ENCODE assay signal across 14 cellular contexts in the genomic region with DNA sequence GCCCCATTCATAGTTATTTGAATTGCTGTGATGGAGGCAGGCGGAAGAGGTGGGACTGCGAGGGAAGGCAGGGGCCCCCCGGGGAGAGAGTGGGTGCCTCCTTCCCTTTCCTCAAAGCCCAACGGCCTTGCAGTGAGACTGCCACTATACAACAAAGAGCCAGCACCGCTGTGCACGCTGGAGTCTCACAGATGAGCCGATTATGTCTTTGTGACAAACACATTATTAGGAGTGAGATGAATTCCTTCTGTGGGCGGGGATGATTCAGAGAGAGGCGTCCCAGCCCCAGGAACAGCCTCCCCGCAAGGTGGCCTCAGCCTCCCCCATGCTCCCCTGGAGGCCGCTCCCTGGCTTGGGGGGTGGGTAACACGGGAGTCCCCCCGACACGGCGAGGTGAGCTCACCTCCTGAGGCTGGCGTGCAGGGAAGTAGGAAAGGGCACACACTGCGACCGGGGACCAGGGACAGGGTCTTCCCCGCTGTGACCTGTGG. TPM values are rescaled to one million over a fixed set of nuclear protein-coding genes. Genes with fewer than 3 reads are reported as not detected.
DNase-seq lines count a peak whose midpoint lies in the region; ATAC-seq, FAIRE-seq and TF ChIP-seq lines count a peak whose summit lies in the region.
"Had no signal": no experiment of that assay in that cellular context is flagged by ENCODE, and none has a peak within 500 bp of the region (broad histone marks: within the 10 kb centered on the region; RNA-seq: fewer than 3 reads in every experiment).

No MANE protein-coding gene starts in this region.

- no peak overlapping the region for H2BK20ac ChIP-seq in H1 (ENCODE audit: low read length)

- H3K27ac ChIP-seq in H1 (ENCODE audit: low read depth, low read length) (no peak overlapping the region), upper lobe of right lung (no peak overlapping the region), thyroid gland (no peak overlapping the region)
- H3K27ac ChIP-seq: ovary had no signal

- no peaks in the 10 kb centered on the region for H3K27me3 Mint-ChIP-seq in natural killer cell treated with Interleukin-12 subunit alpha and Interleukin-12 subunit beta and Interleukin-15 and Interleukin-18, amount 100 ng/mL, for 72 hours
- no peaks in the 10 kb centered on the region for H3K27me3 Mint-ChIP-seq in natural killer cell (ENCODE audit: low read depth in 2 of 2)

- no peak overlapping the region for H3K14ac ChIP-seq in H1 (ENCODE audit: insufficient read length)

- no peaks in the 10 kb centered on the region for H3K23me2 ChIP-seq in H1 (ENCODE audit: low read depth, low read length)

- no peak overlapping the region for H2AK5ac ChIP-seq in H1 (ENCODE audit: low read depth, low read length)

- no peak overlapping the region for H3K56ac ChIP-seq in H1 (replicated peaks; ENCODE audit: insufficient read length, low read depth, low read length)

- no peak overlapping the region for H3K4me3 ChIP-seq in H1 (ENCODE audit: extremely low read depth in 1 of 4, insufficient read depth in 2 of 4, low read depth in 3 of 4, low read length in 4 of 4)
- H3K4me3 ChIP-seq in upper lobe of right lung = no peak overlapping the region
- H3K4me3 ChIP-seq in thyroid gland (replicated peaks in 1 of 3) = no peak overlapping the region
- H3K4me3 ChIP-seq: GM23338, ovary had no signal

- H3K9me3 ChIP-seq in H1 (ENCODE audit: insufficient read depth in 2 of 2, low read depth in 1 of 2, low read length in 1 of 2) (no peaks in the 10 kb centered on the region), upper lobe of right lung (no peaks in the 10 kb centered on the region), thyroid gland (no peaks in the 10 kb centered on the region)
- H3K9me3 ChIP-seq: BE2C, ovary had no signal

- H4K20me1 ChIP-seq in H1 (replicated peaks in 1 of 2; ENCODE audit: control insufficient read depth in 1 of 2, insufficient read depth in 2 of 2, low read length in 2 of 2) = no peaks in the 10 kb centered on the region

- H3K27me3 ChIP-seq in H1 (replicated peaks in 1 of 4; ENCODE audit: control insufficient read depth in 3 of 4, extremely low read depth in 1 of 4, insufficient read depth in 3 of 4, low read length in 3 of 4) (0 out of 7 replicates have a peak, but pooled peaks cover 0 to 3% (median 0%) of the 10 kb centered on the region in 4 experiments), upper lobe of right lung (peaks cover 21% of the 10 kb centered on the region), thyroid gland (no peaks in the 10 kb centered on the region)
- H3K27me3 ChIP-seq: BE2C, ovary had no signal

- no peaks in the 10 kb centered on the region for H3K36me3 Mint-ChIP-seq in natural killer cell treated with Interleukin-12 subunit alpha and Interleukin-12 subunit beta and Interleukin-15 and Interleukin-18, amount 100 ng/mL, for 72 hours
- H3K36me3 Mint-ChIP-seq in natural killer cell = no peaks in the 10 kb centered on the region
- H3K36me3 Mint-ChIP-seq: activated naive CD4-positive, alpha-beta T cell treated with anti-CD3 and anti-CD28 coated beads, Interleukin-2, amount 50 U/mL, for 72 hours had no signal

- FAIRE-seq in H1 (lab: Jason Lieb, UNC) = no peak

- POLR2A ChIA-PET in H1 (lab: Charles Lee; ENCODE audit: partially characterized antibody) = no interaction called here

- no peak overlapping the region for H3K23ac ChIP-seq in H1 (ENCODE audit: insufficient read length)

- H3K4me1 ChIP-seq in H1 (replicated peaks in 1 of 4; ENCODE audit: control insufficient read depth in 3 of 4, insufficient read depth in 4 of 4, low read length in 3 of 4) (peaks cover 0 to 2% (median under 1%) of the 10 kb centered on the region in 4 experiments; a peak in 1 of 7 replicates), upper lobe of right lung (peaks cover under 1% of the 10 kb centered on the region), thyroid gland (no peaks in the 10 kb centered on the region)

- TF ChIP-seq POLR2A in H1 (IDR thresholded peaks at IDR 0.05; ENCODE audit: control extremely low read depth in 1 of 2, low read depth in 2 of 2, low read length in 2 of 2) (no peak), thyroid gland (IDR thresholded peaks at IDR 0.05) (no peak)

- CTCF ChIA-PET in H1 (lab: Charles Lee; ENCODE audit: partially characterized antibody) = interaction anchor here (1.1 to 3.8 kb wide), 5 partner anchors 12 to 74 kb away, joined by 3 to 13 read pairs (median 10); a partner anchor contains a TSS

- peaks cover 20 to 34% of the 10 kb centered on the region in 2 donors for H3K4me1 Mint-ChIP-seq in natural killer cell treated with Interleukin-12 subunit alpha and Interleukin-12 subunit beta and Interleukin-15 and Interleukin-18, amount 100 ng/mL, for 72 hours (ENCODE audit: low read depth in 2 of 2)
- H3K4me1 Mint-ChIP-seq in natural killer cell = peaks cover 9 to 13% of the 10 kb centered on the region in 2 donors

- H3K36me3 ChIP-seq in H1 (ENCODE audit: control insufficient read depth in 2 of 4, insufficient read depth in 4 of 4, low read length in 3 of 4) (no peaks in the 10 kb centered on the region), upper lobe of right lung (no peaks in the 10 kb centered on the region), thyroid gland (no peaks in the 10 kb centered on the region)
- H3K36me3 ChIP-seq: BE2C, ovary had no signal

- no peak overlapping the region for H3K9ac ChIP-seq in H1 (replicated peaks in 1 of 4; ENCODE audit: extremely low read depth in 1 of 4, low read depth in 3 of 4, low read length in 3 of 4)

- TF ChIP-seq RAD21 in H1 (IDR thresholded peaks at IDR 0.05 in 1 of 2, conservative IDR thresholded peaks at IDR 0.05 in 1 of 2; ENCODE audit: low read depth in 2 of 2, low read length in 2 of 2) = no peak

- no peak overlapping the region for H2AFZ ChIP-seq in H1 (ENCODE audit: low read length)

- WGBS in H1 (ENCODE audit: extremely low coverage in 1 of 2, insufficient coverage in 1 of 2, insufficient read length in 1 of 2, insufficient replicate concordance in 2 of 2, low coverage in 1 of 2, low lambda C conversion rate in 2 of 2, missing lambda C conversion rate in 1 of 2), 2 experiments = 85% methylated on average over 19 of the region's 19 CpGs; no CpG with 5 or more reads in 1 of the 2 experiments
- WGBS in thyroid gland, 2 donors = 76 to 83% methylated on average over 19 of the region's 19 CpGs

- no peak overlapping the region for H3K4me3 Mint-ChIP-seq in natural killer cell treated with Interleukin-12 subunit alpha and Interleukin-12 subunit beta and Interleukin-15 and Interleukin-18, amount 100 ng/mL, for 72 hours
- H3K4me3 Mint-ChIP-seq in natural killer cell = no peak overlapping the region
- H3K4me3 Mint-ChIP-seq: GM23338 had no signal

- no peak overlapping the region for H4K5ac ChIP-seq in H1 (ENCODE audit: insufficient read length, low read depth, low read length)

- no peak overlapping the region for H2BK120ac ChIP-seq in H1 (replicated peaks; ENCODE audit: low read depth, low read length)

- DNase-seq in natural killer cell treated with Interleukin-12 subunit alpha and Interleukin-12 subunit beta and Interleukin-15 and Interleukin-18, amount 100 ng/mL, for 72 hours (ENCODE audit: low spot score) = peak; percentile 59
- DNase-seq in natural killer cell (no peak), NCI-H82 treated with DMSO at 0.1 percent for 48 hours (lab: John Stamatoyannopoulos, UW; ENCODE audit: unreplicated experiment) (peak; percentile 11), H1 (ENCODE audit: low read depth in 1 of 2, low spot score in 2 of 2) (no peak), upper lobe of right lung (peak; percentile 44), thyroid gland (no peak), NCI-H510A (lab: John Stamatoyannopoulos, UW) (no peak)
- no peak for DNase-seq in effector CD4-positive, alpha-beta T cell
- DNase-seq: BE2C, T-helper 1 cell had no signal

- no peaks in the 10 kb centered on the region for H3K79me1 ChIP-seq in H1 (ENCODE audit: low read depth, low read length)

- TF ChIP-seq EP300 in H1 (IDR thresholded peaks at IDR 0.05; ENCODE audit: borderline replicate concordance in 1 of 2, low read depth in 2 of 2, low read length in 2 of 2) = no peak

- H2BK15ac ChIP-seq in H1 (ENCODE audit: low read length) = no peak overlapping the region

- no peaks in the 10 kb centered on the region for H3K9me3 Mint-ChIP-seq in natural killer cell treated with Interleukin-12 subunit alpha and Interleukin-12 subunit beta and Interleukin-15 and Interleukin-18, amount 100 ng/mL, for 72 hours
- H3K9me3 Mint-ChIP-seq in natural killer cell = no peaks in the 10 kb centered on the region
- H3K9me3 Mint-ChIP-seq: activated naive CD4-positive, alpha-beta T cell treated with anti-CD3 and anti-CD28 coated beads, Interleukin-2, amount 50 U/mL, for 72 hours; GM23338 had no signal

- H4K91ac ChIP-seq in H1 (replicated peaks; ENCODE audit: insufficient read length, low read length) = no peak overlapping the region

- H2BK12ac ChIP-seq in H1 (ENCODE audit: low read depth, low read length) = peak overlapping the region; percentile 60; the same call in 1 of the 2 replicates

- H3K4ac ChIP-seq in H1 (replicated peaks; ENCODE audit: insufficient read length, low read depth, low read length) = no peak overlapping the region

- H3K18ac ChIP-seq in H1 (ENCODE audit: extremely low read depth, low read length) = no peak overlapping the region

- H4K8ac ChIP-seq in H1 (ENCODE audit: extremely low read depth, insufficient read depth, low read length) = no peak overlapping the region

- H3K79me2 ChIP-seq in H1 (ENCODE audit: control insufficient read depth in 1 of 2, insufficient read depth in 2 of 2, low read length in 2 of 2) = no peaks in the 10 kb centered on the region

- TF ChIP-seq CTCF in natural killer cell (IDR thresholded peaks at IDR 0.05) (no peak), H1 (IDR thresholded peaks at IDR 0.05; ENCODE audit: control extremely low read depth in 1 of 3, insufficient read depth in 1 of 3, low read depth in 1 of 3, low read length in 3 of 3) (no peak), upper lobe of right lung (IDR thresholded peaks at IDR 0.05) (no peak), thyroid gland (IDR thresholded peaks at IDR 0.05) (no peak)

- no peak overlapping the region for H2BK5ac ChIP-seq in H1 (ENCODE audit: low read depth, low read length)

- no peak for ATAC-seq in natural killer cell treated with Interleukin-12 subunit alpha and Interleukin-12 subunit beta and Interleukin-15 and Interleukin-18, amount 100 ng/mL, for 72 hours
- ATAC-seq in natural killer cell (no peak), upper lobe of right lung (no peak)
- ATAC-seq: activated naive CD4-positive, alpha-beta T cell treated with anti-CD3 and anti-CD28 coated beads, Interleukin-2, amount 50 U/mL, for 72 hours had no signal

- no peak overlapping the region for H3K4me2 ChIP-seq in H1 (ENCODE audit: insufficient read depth in 1 of 2, low read depth in 2 of 2, low read length in 2 of 2)
- H3K4me2 ChIP-seq: GM23338 had no signal

- H3K27ac Mint-ChIP-seq in natural killer cell treated with Interleukin-12 subunit alpha and Interleukin-12 subunit beta and Interleukin-15 and Interleukin-18, amount 100 ng/mL, for 72 hours = no peak overlapping the region
- H3K27ac Mint-ChIP-seq in natural killer cell = no peak overlapping the region
- H3K27ac Mint-ChIP-seq: activated naive CD4-positive, alpha-beta T cell treated with anti-CD3 and anti-CD28 coated beads, Interleukin-2, amount 50 U/mL, for 72 hours; GM23338 had no signal

- intact Hi-C loops in natural killer cell (cut with micrococcal nuclease) (no loop called here), upper lobe of right lung (cut with DNase I) (no loop called here), thyroid gland (cut with DNase I) (no loop called here)

RNA-seq across cellular contexts. Expression of a gene that starts 26.7 kb away (rescaled TPM):
- total RNA-seq in natural killer cell treated with Interleukin-12 subunit alpha and Interleukin-12 subunit beta and Interleukin-15 and Interleukin-18, amount 100 ng/mL, for 72 hours = not detected
- total RNA-seq in natural killer cell (under 1 TPM in 2 of 3 donors, not detected in 1; 0.11 to 0.45 TPM), upper lobe of right lung (0.09 TPM), thyroid gland (under 1 TPM in 1 of 4 donors, not detected in 3; 0.67 TPM)
- 0.75 and 0.89 TPM in 2 replicates for total RNA-seq in H1 (2021; fragmentation: NEBNext Ultra II Directional; extraction: Animal tissue kit (Norgen Biotek cat#: 25700))
- polyA plus RNA-seq in H1 (2011; rRNA removed) = 0.53 and 0.97 TPM in 2 replicates
- polyA plus RNA-seq in H1 (2011; cell fraction: cytosol; rRNA removed) = 0.32 TPM
- 0.53 TPM for polyA plus RNA-seq in H1 (2011; cell fraction: nucleus; rRNA removed)
- 0.15 to 0.68 TPM (median 0.34 TPM) in 4 replicates for polyA plus RNA-seq in H1 (2012, experiment 1 of 2)
- 0.43 TPM for polyA plus RNA-seq in H1 (2012, experiment 2 of 2)
- polyA plus RNA-seq in H1 (2013, experiment 1 of 2) = 0.77 TPM
- 0.87 TPM for polyA plus RNA-seq in H1 (2013, experiment 2 of 2)
- polyA minus RNA-seq in H1 (2011; rRNA and poly(A)+ RNA removed) = 0.19 and 0.24 TPM in 2 replicates
- not detected for polyA minus RNA-seq in H1 (2011; cell fraction: cytosol; rRNA and poly(A)+ RNA removed)
- polyA minus RNA-seq in H1 (2011; cell fraction: nucleus; rRNA and poly(A)+ RNA removed) = 0.20 TPM
- total RNA-seq: activated naive CD4-positive, alpha-beta T cell treated with anti-CD3 and anti-CD28 coated beads, Interleukin-2, amount 50 U/mL, for 72 hours; mesenteric fat pad had no signal

Comparison
In these comparisons a context has a peak if more than half of its experiments do, and no peak if none do; other contexts are left out.
1. DNase-seq: peak in natural killer cell treated with Interleukin-12 subunit alpha and Interleukin-12 subunit beta and Interleukin-15 and Interleukin-18, amount 100 ng/mL, for 72 hours (single experiment), NCI-H82 treated with DMSO at 0.1 percent for 48 hours (single experiment) and upper lobe of right lung (single experiment); none in natural killer cell (single experiment), H1 (0 of 2), thyroid gland (0 of 2), NCI-H510A (single experiment) and effector CD4-positive, alpha-beta T cell (single experiment).